Comparison of ENCODE assay signal across 1 cellular context in genomic region chr20:62182469-62183425, GRCh38.
TF ChIP-seq lines count a peak whose summit lies in the region.

Gene MTG2 (plus strand): TSS chr20:62183028. CDS start chr20:62193421, 10,393 bp downstream.

TF ChIP-seq in K562, 482 proteins besides CTCF, POLR2A, EP300 and RAD21 (continued from another document and continues in another):
- TF ChIP-seq NBN (IDR thresholded peaks at IDR 0.05; ENCODE audit: low read depth) (peak; percentile 69; the same call in 1 of the 2 replicates), HLTF (IDR thresholded peaks at IDR 0.05) (0 out of 2 replicates have a peak, but pooled peaks have one; percentile 58), RBM17 (IDR thresholded peaks at IDR 0.05; ENCODE audit: borderline replicate concordance, low read depth, low read length) (no peak), ZNF561 (CRISPR knock-in tag; conservative IDR thresholded peaks at IDR 0.05) (no peak), BHLHE40 (IDR thresholded peaks at IDR 0.05; ENCODE audit: low read length) (peak; percentile 21; the same call in 1 of the 2 replicates), UBTF (IDR thresholded peaks at IDR 0.05; ENCODE audit: borderline replicate concordance in 1 of 2, low read depth in 2 of 2, low read length in 2 of 2) (peak; percentile 88 to 96; a peak in 3 of 4 replicates), PTRF (tag; IDR thresholded peaks at IDR 0.05) (no peak), PHF20 (IDR thresholded peaks at IDR 0.05; ENCODE audit: partially characterized antibody) (peak; percentile 98), MAZ (CRISPR knock-in tag; conservative IDR thresholded peaks at IDR 0.05 in 1 of 2, IDR thresholded peaks at IDR 0.05 in 1 of 2) (peak; percentile 79 to 86; a peak in 3 of 4 replicates), KLF6 (CRISPR knock-in tag; IDR thresholded peaks at IDR 0.05; ENCODE audit: borderline replicate concordance) (no peak), HMGN3 (IDR thresholded peaks at IDR 0.05; ENCODE audit: borderline replicate concordance, extremely low read depth, insufficient read length, low read depth, low read length) (peak; percentile 77), ZFP36 (IDR thresholded peaks at IDR 0.05; ENCODE audit: low read depth, low read length, partially characterized antibody) (no peak), SMARCE1 (IDR thresholded peaks at IDR 0.05) (0 out of 2 replicates have a peak, but pooled peaks have one; percentile 20), THRB (CRISPR knock-in tag; conservative IDR thresholded peaks at IDR 0.05) (peak; percentile 78; the same call in 1 of the 2 replicates), ZNF232 (CRISPR knock-in tag; IDR thresholded peaks at IDR 0.05) (0 out of 2 replicates have a peak, but pooled peaks have one; percentile 41), LCOR (CRISPR knock-in tag; IDR thresholded peaks at IDR 0.05) (peak; percentile 71; the same call in 1 of the 2 replicates), ARID1B (IDR thresholded peaks at IDR 0.05) (0 out of 2 replicates have a peak, but pooled peaks have one; percentile 39), FOXP1 (CRISPR knock-in tag; IDR thresholded peaks at IDR 0.05) (peak; percentile 63; the same call in 1 of the 2 replicates), ETV1 (tag; conservative IDR thresholded peaks at IDR 0.05; ENCODE audit: low read depth) (peak; percentile 92), HNRNPL (IDR thresholded peaks at IDR 0.05; ENCODE audit: low read depth, low read length) (peak; percentile 93; the same call in 1 of the 2 replicates), HINFP (tag; conservative IDR thresholded peaks at IDR 0.05; ENCODE audit: low read depth) (peak; percentile 91), ZBTB11 (CRISPR knock-in tag; IDR thresholded peaks at IDR 0.05) (peak; percentile 62 to 94 (median 86); a peak in 4 of 6 replicates), ARID4B (CRISPR knock-in tag; IDR thresholded peaks at IDR 0.05) (peak; percentile 90), MCM7 (IDR thresholded peaks at IDR 0.05) (no peak), ATF3 (IDR thresholded peaks at IDR 0.05) (no peak), ATF3 (CRISPR knock-in tag; conservative IDR thresholded peaks at IDR 0.05) (0 out of 2 replicates have a peak, but pooled peaks have one; percentile 50), CREB1 (IDR thresholded peaks at IDR 0.05) (peak; percentile 95), CREB1 (CRISPR knock-in tag; IDR thresholded peaks at IDR 0.05) (peak; percentile 97), NRF1 (conservative IDR thresholded peaks at IDR 0.05 in 1 of 2, IDR thresholded peaks at IDR 0.05 in 1 of 2) (peak; percentile 91 to 93), ZNF518B (CRISPR knock-in tag; IDR thresholded peaks at IDR 0.05) (no peak), TAF9B (IDR thresholded peaks at IDR 0.05; ENCODE audit: partially characterized antibody) (peak; percentile 82), ZNF41 (CRISPR knock-in tag; conservative IDR thresholded peaks at IDR 0.05) (no peak), ZFP1 (CRISPR knock-in tag; IDR thresholded peaks at IDR 0.05) (no peak), FOXA3 (CRISPR knock-in tag; conservative IDR thresholded peaks at IDR 0.05 in 1 of 2, IDR thresholded peaks at IDR 0.05 in 1 of 2) (peak in 1 of 2 experiments; percentile 34; a peak in 1 of 4 replicates), TBP (optimal IDR thresholded peaks at IDR 0.05; ENCODE audit: low read depth, low read length) (peak; percentile 85), CHD1 (IDR thresholded peaks at IDR 0.05; ENCODE audit: low read length) (peak; percentile 46), NR3C1 (CRISPR knock-in tag; IDR thresholded peaks at IDR 0.05) (peak; percentile 86; the same call in 1 of the 2 replicates), OTX1 (CRISPR knock-in tag; IDR thresholded peaks at IDR 0.05) (0 out of 2 replicates have a peak, but pooled peaks have one; percentile 27), KDM5B (IDR thresholded peaks at IDR 0.05; ENCODE audit: insufficient replicate concordance, low read depth, low read length) (peak; percentile 92), POLR2H (tag; IDR thresholded peaks at IDR 0.05; ENCODE audit: low read depth) (peak; percentile 90), JUND (IDR thresholded peaks at IDR 0.05; ENCODE audit: borderline replicate concordance, low read depth, low read length) (peak; percentile 50; the same call in 1 of the 2 replicates), JUND (tag; IDR thresholded peaks at IDR 0.05; ENCODE audit: borderline replicate concordance, low read depth, low read length) (peak; percentile 26; the same call in 1 of the 3 replicates), ZNF324 (CRISPR knock-in tag; IDR thresholded peaks at IDR 0.05) (peak; percentile 53; the same call in 1 of the 2 replicates), TARDBP (IDR thresholded peaks at IDR 0.05) (peak; percentile 76; the same call in 1 of the 2 replicates), EP400 (IDR thresholded peaks at IDR 0.05) (peak; percentile 91)
